Comparison of ENCODE assay signal across 2 cellular contexts in the genomic region with DNA sequence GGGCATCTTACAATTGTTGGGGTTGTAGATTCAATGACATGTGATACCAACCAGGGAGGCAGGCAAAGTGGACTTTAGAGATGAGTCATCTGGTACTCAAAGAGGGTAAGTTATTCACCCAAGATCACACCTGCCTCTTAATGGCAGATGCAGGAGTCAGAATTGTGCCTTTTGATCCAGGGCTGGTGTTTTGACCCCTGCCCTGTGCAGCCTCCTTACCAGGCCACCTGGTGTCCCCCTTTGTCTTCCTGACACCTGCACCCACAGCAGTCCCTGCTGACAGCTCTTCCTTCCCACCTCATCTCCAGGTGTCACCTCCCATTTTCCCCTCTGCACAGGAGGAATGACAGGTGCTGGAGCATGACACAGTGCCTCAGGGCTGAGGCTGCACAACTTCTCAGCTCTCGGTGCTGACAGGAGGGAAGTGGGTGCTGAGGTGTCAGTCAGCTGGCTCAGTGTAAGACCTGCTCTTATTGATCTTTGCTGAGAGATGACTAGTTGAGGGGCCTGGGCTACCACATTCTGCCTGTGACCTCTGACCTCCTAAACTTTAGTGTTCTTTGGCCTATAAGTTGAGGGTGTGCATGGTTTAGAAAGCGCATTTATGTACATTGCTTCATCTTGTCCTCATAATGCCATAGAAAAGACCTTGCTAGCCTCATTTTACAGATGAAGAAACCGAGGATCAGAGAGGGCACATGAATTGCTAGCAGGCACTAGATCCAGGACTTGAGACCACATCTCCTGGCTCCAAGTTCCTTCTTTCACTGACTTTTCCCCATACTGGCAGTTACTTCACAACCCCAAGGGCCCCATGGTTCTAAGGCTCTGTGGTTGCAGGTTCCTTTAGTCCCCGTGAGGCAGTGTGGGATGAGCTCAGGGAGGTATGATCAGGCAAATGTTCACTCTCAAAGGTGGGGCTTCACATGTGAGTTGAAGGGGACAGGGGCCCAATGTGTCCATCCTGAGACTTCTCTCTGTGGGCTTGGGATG.
TF ChIP-seq lines count a peak whose summit lies in the region.

No MANE protein-coding gene starts in this region.

TF ChIP-seq in GM12878, 131 proteins besides CTCF, POLR2A, EP300 and RAD21 (continues in another document):
- TF ChIP-seq SKIL (IDR thresholded peaks at IDR 0.05; ENCODE audit: low read depth, poor library complexity, severe bottlenecking): peak; percentile 53
- TF ChIP-seq LARP7 (IDR thresholded peaks at IDR 0.05): peak; percentile 48; the same call in 1 of the 2 replicates
- TF ChIP-seq BHLHE40 (IDR thresholded peaks at IDR 0.05; ENCODE audit: borderline replicate concordance in 1 of 2, low read depth in 2 of 2, low read length in 1 of 2): peak; percentile 41 to 44; a peak in 2 of 4 replicates
- TF ChIP-seq CHD2 (IDR thresholded peaks at IDR 0.05; ENCODE audit: borderline replicate concordance, low read depth, low read length): no peak; the same call in 1 of the 2 replicates
- 0 out of 2 replicates have a peak, but pooled peaks have one; percentile 15 for TF ChIP-seq JUNB (IDR thresholded peaks at IDR 0.05)
- peak; percentile 60; the same call in 1 of the 2 replicates for TF ChIP-seq RELB (IDR thresholded peaks at IDR 0.05; ENCODE audit: low read depth)
- TF ChIP-seq ZNF687 (IDR thresholded peaks at IDR 0.05): peak; percentile 61
- 0 out of 2 replicates have a peak, but pooled peaks have one; percentile 14 for TF ChIP-seq TCF3 (IDR thresholded peaks at IDR 0.05; ENCODE audit: borderline replicate concordance, insufficient read depth, low read depth, low read length)
- peak; percentile 86 for TF ChIP-seq DPF2 (IDR thresholded peaks at IDR 0.05)
- TF ChIP-seq IKZF1 (conservative IDR thresholded peaks at IDR 0.05): peak; percentile 91
- peak; percentile 7; the same call in 1 of the 2 replicates for TF ChIP-seq IRF4 (IDR thresholded peaks at IDR 0.05; ENCODE audit: low read depth, low read length)
- peak; percentile 35; the same call in 1 of the 2 replicates for TF ChIP-seq ATF7 (IDR thresholded peaks at IDR 0.05; ENCODE audit: low read depth)
- no peak for TF ChIP-seq NFIC (IDR thresholded peaks at IDR 0.05; ENCODE audit: low read depth, low read length)
- TF ChIP-seq PAX8 (IDR thresholded peaks at IDR 0.05): no peak
- TF ChIP-seq NBN (IDR thresholded peaks at IDR 0.05): peak; percentile 78; the same call in 1 of the 2 replicates
- TF ChIP-seq MEF2B (IDR thresholded peaks at IDR 0.05; ENCODE audit: partially characterized antibody, poor library complexity, severe bottlenecking): peak; percentile 29
- peak; percentile 44 for TF ChIP-seq MTA2 (IDR thresholded peaks at IDR 0.05; ENCODE audit: low read depth)
- no peak for TF ChIP-seq TCF7 (IDR thresholded peaks at IDR 0.05; ENCODE audit: borderline replicate concordance)
- peak; percentile 38; the same call in 1 of the 2 replicates for TF ChIP-seq PAX5 (IDR thresholded peaks at IDR 0.05; ENCODE audit: borderline replicate concordance, low read depth, low read length)
- TF ChIP-seq NR2C2 (IDR thresholded peaks at IDR 0.05; ENCODE audit: borderline replicate concordance, control insufficient read depth, insufficient read length, low read depth): peak; percentile 65
- no peak for TF ChIP-seq CHD1 (IDR thresholded peaks at IDR 0.05; ENCODE audit: low read depth, low read length)
- peak; percentile 69; the same call in 1 of the 2 replicates for TF ChIP-seq RAD51 (IDR thresholded peaks at IDR 0.05)

TF ChIP-seq in GM23338, 12 proteins besides CTCF, POLR2A, EP300 and RAD21 (continued from another document):
- TF ChIP-seq, protein P1, sequence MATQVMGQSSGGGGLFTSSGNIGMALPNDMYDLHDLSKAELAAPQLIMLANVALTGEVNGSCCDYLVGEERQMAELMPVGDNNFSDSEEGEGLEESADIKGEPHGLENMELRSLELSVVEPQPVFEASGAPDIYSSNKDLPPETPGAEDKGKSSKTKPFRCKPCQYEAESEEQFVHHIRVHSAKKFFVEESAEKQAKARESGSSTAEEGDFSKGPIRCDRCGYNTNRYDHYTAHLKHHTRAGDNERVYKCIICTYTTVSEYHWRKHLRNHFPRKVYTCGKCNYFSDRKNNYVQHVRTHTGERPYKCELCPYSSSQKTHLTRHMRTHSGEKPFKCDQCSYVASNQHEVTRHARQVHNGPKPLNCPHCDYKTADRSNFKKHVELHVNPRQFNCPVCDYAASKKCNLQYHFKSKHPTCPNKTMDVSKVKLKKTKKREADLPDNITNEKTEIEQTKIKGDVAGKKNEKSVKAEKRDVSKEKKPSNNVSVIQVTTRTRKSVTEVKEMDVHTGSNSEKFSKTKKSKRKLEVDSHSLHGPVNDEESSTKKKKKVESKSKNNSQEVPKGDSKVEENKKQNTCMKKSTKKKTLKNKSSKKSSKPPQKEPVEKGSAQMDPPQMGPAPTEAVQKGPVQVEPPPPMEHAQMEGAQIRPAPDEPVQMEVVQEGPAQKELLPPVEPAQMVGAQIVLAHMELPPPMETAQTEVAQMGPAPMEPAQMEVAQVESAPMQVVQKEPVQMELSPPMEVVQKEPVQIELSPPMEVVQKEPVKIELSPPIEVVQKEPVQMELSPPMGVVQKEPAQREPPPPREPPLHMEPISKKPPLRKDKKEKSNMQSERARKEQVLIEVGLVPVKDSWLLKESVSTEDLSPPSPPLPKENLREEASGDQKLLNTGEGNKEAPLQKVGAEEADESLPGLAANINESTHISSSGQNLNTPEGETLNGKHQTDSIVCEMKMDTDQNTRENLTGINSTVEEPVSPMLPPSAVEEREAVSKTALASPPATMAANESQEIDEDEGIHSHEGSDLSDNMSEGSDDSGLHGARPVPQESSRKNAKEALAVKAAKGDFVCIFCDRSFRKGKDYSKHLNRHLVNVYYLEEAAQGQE (IDR thresholded peaks at IDR 0.05; ENCODE audit: unreplicated experiment): no peak
- TF ChIP-seq ZNF462 (CRISPR knock-in tag; IDR thresholded peaks at IDR 0.05) (no peak), NANOG (IDR thresholded peaks at IDR 0.05; ENCODE audit: borderline replicate concordance) (no peak), CREB1 (CRISPR knock-in tag; IDR thresholded peaks at IDR 0.05; ENCODE audit: low read depth) (no peak), EZH2 (IDR thresholded peaks at IDR 0.05; ENCODE audit: low read depth, unreplicated experiment) (no peak)
- TF ChIP-seq, protein P2, sequence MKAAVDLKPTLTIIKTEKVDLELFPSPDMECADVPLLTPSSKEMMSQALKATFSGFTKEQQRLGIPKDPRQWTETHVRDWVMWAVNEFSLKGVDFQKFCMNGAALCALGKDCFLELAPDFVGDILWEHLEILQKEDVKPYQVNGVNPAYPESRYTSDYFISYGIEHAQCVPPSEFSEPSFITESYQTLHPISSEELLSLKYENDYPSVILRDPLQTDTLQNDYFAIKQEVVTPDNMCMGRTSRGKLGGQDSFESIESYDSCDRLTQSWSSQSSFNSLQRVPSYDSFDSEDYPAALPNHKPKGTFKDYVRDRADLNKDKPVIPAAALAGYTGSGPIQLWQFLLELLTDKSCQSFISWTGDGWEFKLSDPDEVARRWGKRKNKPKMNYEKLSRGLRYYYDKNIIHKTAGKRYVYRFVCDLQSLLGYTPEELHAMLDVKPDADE (IDR thresholded peaks at IDR 0.05): no peak
